In the genomic region with DNA sequence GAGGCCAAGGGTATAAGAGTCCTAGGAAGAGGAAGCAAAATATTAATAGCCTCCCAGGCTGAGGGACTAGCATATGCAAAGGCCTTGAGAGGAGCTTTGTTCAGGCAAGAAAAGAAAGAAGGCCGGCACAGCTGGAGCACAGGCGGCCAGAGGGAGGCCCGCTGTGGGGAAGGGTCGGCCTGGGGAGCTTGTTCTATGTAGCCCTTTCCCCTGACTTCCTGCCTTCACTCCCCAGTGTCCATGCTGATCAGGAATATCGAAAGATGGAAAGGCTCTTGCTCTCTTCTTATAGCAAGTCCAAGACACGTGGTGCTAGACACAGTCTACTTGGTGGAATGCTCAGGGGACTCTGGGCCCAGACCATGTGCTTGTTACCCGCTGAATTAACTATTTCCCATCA, we compare ENCODE assay signal across 1 cellular context.
A peak's percentile ranks its signal among the peaks of the same experiment; 100 is the strongest.
TF ChIP-seq lines count a peak whose summit lies in the region.

No MANE protein-coding gene starts in this region.

TF ChIP-seq in H1, 55 proteins besides CTCF, POLR2A, EP300 and RAD21:
- TF ChIP-seq, protein P1, sequence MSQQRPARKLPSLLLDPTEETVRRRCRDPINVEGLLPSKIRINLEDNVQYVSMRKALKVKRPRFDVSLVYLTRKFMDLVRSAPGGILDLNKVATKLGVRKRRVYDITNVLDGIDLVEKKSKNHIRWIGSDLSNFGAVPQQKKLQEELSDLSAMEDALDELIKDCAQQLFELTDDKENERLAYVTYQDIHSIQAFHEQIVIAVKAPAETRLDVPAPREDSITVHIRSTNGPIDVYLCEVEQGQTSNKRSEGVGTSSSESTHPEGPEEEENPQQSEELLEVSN (IDR thresholded peaks at IDR 0.05): peak; percentile 68
- TF ChIP-seq SUZ12 (IDR thresholded peaks at IDR 0.05; ENCODE audit: low read length) (no peak), SP1 (IDR thresholded peaks at IDR 0.05; ENCODE audit: low read depth, low read length) (peak; percentile 55; the same call in 1 of the 2 replicates), JUND (IDR thresholded peaks at IDR 0.05; ENCODE audit: low read length) (no peak), NANOG (IDR thresholded peaks at IDR 0.05; ENCODE audit: insufficient read depth, low read depth, low read length, poor library complexity, severe bottlenecking) (peak; percentile 73), EGR1 (IDR thresholded peaks at IDR 0.05; ENCODE audit: borderline replicate concordance, low read depth, low read length) (peak; percentile 74; the same call in 1 of the 2 replicates), CTBP2 (IDR thresholded peaks at IDR 0.05; ENCODE audit: borderline replicate concordance, insufficient read depth, insufficient read length, low read length) (peak; percentile 63), GABPA (IDR thresholded peaks at IDR 0.05; ENCODE audit: borderline replicate concordance, insufficient read depth, low read length) (0 out of 2 replicates have a peak, but pooled peaks have one; percentile 53), HDAC2 (IDR thresholded peaks at IDR 0.05; ENCODE audit: borderline replicate concordance in 1 of 2, low read depth in 2 of 2, low read length in 2 of 2) (peak; percentile 87 to 96), CHD1 (IDR thresholded peaks at IDR 0.05; ENCODE audit: low read depth, low read length) (no peak)
- TF ChIP-seq, protein P2, sequence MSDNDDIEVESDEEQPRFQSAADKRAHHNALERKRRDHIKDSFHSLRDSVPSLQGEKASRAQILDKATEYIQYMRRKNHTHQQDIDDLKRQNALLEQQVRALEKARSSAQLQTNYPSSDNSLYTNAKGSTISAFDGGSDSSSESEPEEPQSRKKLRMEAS (IDR thresholded peaks at IDR 0.05): peak; percentile 86
- TF ChIP-seq, protein P3, sequence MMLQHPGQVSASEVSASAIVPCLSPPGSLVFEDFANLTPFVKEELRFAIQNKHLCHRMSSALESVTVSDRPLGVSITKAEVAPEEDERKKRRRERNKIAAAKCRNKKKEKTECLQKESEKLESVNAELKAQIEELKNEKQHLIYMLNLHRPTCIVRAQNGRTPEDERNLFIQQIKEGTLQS (IDR thresholded peaks at IDR 0.05; ENCODE audit: insufficient read depth, low read depth, low read length): no peak
